ENCODE assay signal across 1 cellular context in genomic region chr13:28408235-28408848, GRCh38.
A peak's percentile ranks its signal among the peaks of the same experiment; 100 is the strongest.
TF ChIP-seq lines count a peak whose summit lies in the region.

No MANE protein-coding gene starts in this region.

TF ChIP-seq in K562, 482 proteins besides CTCF, POLR2A, EP300 and RAD21 (continued from another document and continues in another):
- no peak for TF ChIP-seq CBX2 (IDR thresholded peaks at IDR 0.05; ENCODE audit: insufficient read depth, low read length, poor library complexity, severe bottlenecking)
- peak; percentile 97 for TF ChIP-seq ETV5 (CRISPR knock-in tag; IDR thresholded peaks at IDR 0.05; ENCODE audit: low read depth)
- TF ChIP-seq L3MBTL2 (IDR thresholded peaks at IDR 0.05) = 0 out of 2 replicates have a peak, but pooled peaks have one; percentile 40
- TF ChIP-seq, protein P1, sequence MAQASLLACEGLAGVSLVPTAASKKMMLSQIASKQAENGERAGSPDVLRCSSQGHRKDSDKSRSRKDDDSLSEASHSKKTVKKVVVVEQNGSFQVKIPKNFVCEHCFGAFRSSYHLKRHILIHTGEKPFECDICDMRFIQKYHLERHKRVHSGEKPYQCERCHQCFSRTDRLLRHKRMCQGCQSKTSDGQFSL (CRISPR knock-in tag; IDR thresholded peaks at IDR 0.05) = no peak
- TF ChIP-seq, protein P1 (tag; IDR thresholded peaks at IDR 0.05) = peak in 1 of 2 experiments; percentile 49; a peak in 1 of 4 replicates
- no peak for TF ChIP-seq SIRT6 (IDR thresholded peaks at IDR 0.05; ENCODE audit: low read depth, low read length)
- no peak for TF ChIP-seq KLF13 (tag; IDR thresholded peaks at IDR 0.05; ENCODE audit: borderline replicate concordance, low read depth)
- TF ChIP-seq, protein P2, sequence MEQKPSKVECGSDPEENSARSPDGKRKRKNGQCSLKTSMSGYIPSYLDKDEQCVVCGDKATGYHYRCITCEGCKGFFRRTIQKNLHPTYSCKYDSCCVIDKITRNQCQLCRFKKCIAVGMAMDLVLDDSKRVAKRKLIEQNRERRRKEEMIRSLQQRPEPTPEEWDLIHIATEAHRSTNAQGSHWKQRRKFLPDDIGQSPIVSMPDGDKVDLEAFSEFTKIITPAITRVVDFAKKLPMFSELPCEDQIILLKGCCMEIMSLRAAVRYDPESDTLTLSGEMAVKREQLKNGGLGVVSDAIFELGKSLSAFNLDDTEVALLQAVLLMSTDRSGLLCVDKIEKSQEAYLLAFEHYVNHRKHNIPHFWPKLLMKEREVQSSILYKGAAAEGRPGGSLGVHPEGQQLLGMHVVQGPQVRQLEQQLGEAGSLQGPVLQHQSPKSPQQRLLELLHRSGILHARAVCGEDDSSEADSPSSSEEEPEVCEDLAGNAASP (IDR thresholded peaks at IDR 0.05) = peak; percentile 82
- peak; percentile 94 for TF ChIP-seq MTA2 (IDR thresholded peaks at IDR 0.05; ENCODE audit: low read depth)
- peak; percentile 54; the same call in 1 of the 2 replicates for TF ChIP-seq AFF4 (CRISPR knock-in tag; IDR thresholded peaks at IDR 0.05)
- no peak for TF ChIP-seq MXI1 (IDR thresholded peaks at IDR 0.05; ENCODE audit: low read depth, low read length)
- TF ChIP-seq EWSR1 (IDR thresholded peaks at IDR 0.05; ENCODE audit: borderline replicate concordance, low read depth, partially characterized antibody) = no peak
- TF ChIP-seq, protein P3, sequence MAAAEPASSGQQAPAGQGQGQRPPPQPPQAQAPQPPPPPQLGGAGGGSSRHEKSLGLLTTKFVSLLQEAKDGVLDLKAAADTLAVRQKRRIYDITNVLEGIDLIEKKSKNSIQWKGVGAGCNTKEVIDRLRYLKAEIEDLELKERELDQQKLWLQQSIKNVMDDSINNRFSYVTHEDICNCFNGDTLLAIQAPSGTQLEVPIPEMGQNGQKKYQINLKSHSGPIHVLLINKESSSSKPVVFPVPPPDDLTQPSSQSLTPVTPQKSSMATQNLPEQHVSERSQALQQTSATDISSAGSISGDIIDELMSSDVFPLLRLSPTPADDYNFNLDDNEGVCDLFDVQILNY (CRISPR knock-in tag; IDR thresholded peaks at IDR 0.05) = no peak
- TF ChIP-seq ZBTB1 (CRISPR knock-in tag; IDR thresholded peaks at IDR 0.05; ENCODE audit: borderline replicate concordance, low read depth) = no peak
- TF ChIP-seq CHD4 (IDR thresholded peaks at IDR 0.05; ENCODE audit: insufficient read depth, insufficient replicate concordance, low read depth, low read length, poor library complexity, severe bottlenecking) = no peak
- TF ChIP-seq MAFK (IDR thresholded peaks at IDR 0.05; ENCODE audit: low read length) = no peak; the same call in 1 of the 2 replicates
- TF ChIP-seq, protein P4, sequence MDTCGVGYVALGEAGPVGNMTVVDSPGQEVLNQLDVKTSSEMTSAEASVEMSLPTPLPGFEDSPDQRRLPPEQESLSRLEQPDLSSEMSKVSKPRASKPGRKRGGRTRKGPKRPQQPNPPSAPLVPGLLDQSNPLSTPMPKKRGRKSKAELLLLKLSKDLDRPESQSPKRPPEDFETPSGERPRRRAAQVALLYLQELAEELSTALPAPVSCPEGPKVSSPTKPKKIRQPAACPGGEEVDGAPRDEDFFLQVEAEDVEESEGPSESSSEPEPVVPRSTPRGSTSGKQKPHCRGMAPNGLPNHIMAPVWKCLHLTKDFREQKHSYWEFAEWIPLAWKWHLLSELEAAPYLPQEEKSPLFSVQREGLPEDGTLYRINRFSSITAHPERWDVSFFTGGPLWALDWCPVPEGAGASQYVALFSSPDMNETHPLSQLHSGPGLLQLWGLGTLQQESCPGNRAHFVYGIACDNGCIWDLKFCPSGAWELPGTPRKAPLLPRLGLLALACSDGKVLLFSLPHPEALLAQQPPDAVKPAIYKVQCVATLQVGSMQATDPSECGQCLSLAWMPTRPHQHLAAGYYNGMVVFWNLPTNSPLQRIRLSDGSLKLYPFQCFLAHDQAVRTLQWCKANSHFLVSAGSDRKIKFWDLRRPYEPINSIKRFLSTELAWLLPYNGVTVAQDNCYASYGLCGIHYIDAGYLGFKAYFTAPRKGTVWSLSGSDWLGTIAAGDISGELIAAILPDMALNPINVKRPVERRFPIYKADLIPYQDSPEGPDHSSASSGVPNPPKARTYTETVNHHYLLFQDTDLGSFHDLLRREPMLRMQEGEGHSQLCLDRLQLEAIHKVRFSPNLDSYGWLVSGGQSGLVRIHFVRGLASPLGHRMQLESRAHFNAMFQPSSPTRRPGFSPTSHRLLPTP (IDR thresholded peaks at IDR 0.05; ENCODE audit: borderline replicate concordance, extremely low read depth, insufficient read length) = no peak
- TF ChIP-seq PHTF2 (CRISPR knock-in tag; IDR thresholded peaks at IDR 0.05) = no peak
- peak; percentile 85 for TF ChIP-seq STAT5A (IDR thresholded peaks at IDR 0.05; ENCODE audit: borderline replicate concordance, low read length)
- TF ChIP-seq HLTF (IDR thresholded peaks at IDR 0.05) = peak; percentile 74; the same call in 1 of the 2 replicates
- peak; percentile 97 for TF ChIP-seq RNF2 (IDR thresholded peaks at IDR 0.05)
- peak; percentile 80; the same call in 1 of the 2 replicates for TF ChIP-seq MYNN (IDR thresholded peaks at IDR 0.05)
- TF ChIP-seq MYNN (CRISPR knock-in tag; IDR thresholded peaks at IDR 0.05) = no peak
- 0 out of 2 replicates have a peak, but pooled peaks have one; percentile 46 for TF ChIP-seq EP400 (IDR thresholded peaks at IDR 0.05)
- peak; percentile 93 to 99 for TF ChIP-seq RCOR1 (IDR thresholded peaks at IDR 0.05; ENCODE audit: borderline replicate concordance in 1 of 2, low read depth in 2 of 2, low read length in 2 of 2)
- peak; percentile 95 for TF ChIP-seq CBFA2T2 (conservative IDR thresholded peaks at IDR 0.05)
- TF ChIP-seq FOXK2 (conservative IDR thresholded peaks at IDR 0.05 in 1 of 2, IDR thresholded peaks at IDR 0.05 in 1 of 2; ENCODE audit: low read depth in 2 of 2) = peak; percentile 70 to 77
- peak; percentile 77; the same call in 1 of the 2 replicates for TF ChIP-seq MTA3 (IDR thresholded peaks at IDR 0.05; ENCODE audit: borderline replicate concordance)
- no peak for TF ChIP-seq NFE2 (IDR thresholded peaks at IDR 0.05; ENCODE audit: low read depth)
- TF ChIP-seq OTX1 (CRISPR knock-in tag; IDR thresholded peaks at IDR 0.05) = no peak
- no peak for TF ChIP-seq POLR2B (IDR thresholded peaks at IDR 0.05; ENCODE audit: low read depth, partially characterized antibody)
- TF ChIP-seq ZC3H4 (CRISPR knock-in tag; IDR thresholded peaks at IDR 0.05; ENCODE audit: borderline replicate concordance) = no peak
- TF ChIP-seq ETV6 (IDR thresholded peaks at IDR 0.05; ENCODE audit: borderline replicate concordance in 1 of 2, low read depth in 2 of 2, low read length in 1 of 2) = peak; percentile 81 to 94; a peak in 3 of 4 replicates
- TF ChIP-seq ETV6 (CRISPR knock-in tag; IDR thresholded peaks at IDR 0.05; ENCODE audit: borderline replicate concordance) = no peak
- no peak for TF ChIP-seq ZNF431 (CRISPR knock-in tag; IDR thresholded peaks at IDR 0.05)
- TF ChIP-seq, protein P5, sequence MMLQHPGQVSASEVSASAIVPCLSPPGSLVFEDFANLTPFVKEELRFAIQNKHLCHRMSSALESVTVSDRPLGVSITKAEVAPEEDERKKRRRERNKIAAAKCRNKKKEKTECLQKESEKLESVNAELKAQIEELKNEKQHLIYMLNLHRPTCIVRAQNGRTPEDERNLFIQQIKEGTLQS (IDR thresholded peaks at IDR 0.05) = no peak; the same call in 1 of the 2 replicates
- TF ChIP-seq, protein P5 (CRISPR knock-in tag; conservative IDR thresholded peaks at IDR 0.05) = no peak
- TF ChIP-seq CCNT2 (IDR thresholded peaks at IDR 0.05; ENCODE audit: borderline replicate concordance, extremely low read depth, insufficient read length, low read depth, low read length) = peak; percentile 99
- peak; percentile 83; the same call in 1 of the 2 replicates for TF ChIP-seq ZBED1 (IDR thresholded peaks at IDR 0.05)
- TF ChIP-seq E2F8 (IDR thresholded peaks at IDR 0.05; ENCODE audit: low read depth, partially characterized antibody) = peak; percentile 31
- no peak for TF ChIP-seq ATF1 (CRISPR knock-in tag; IDR thresholded peaks at IDR 0.05)
- peak; percentile 82 for TF ChIP-seq ATF1 (tag; IDR thresholded peaks at IDR 0.05)
- peak; percentile 76 for TF ChIP-seq JUND (IDR thresholded peaks at IDR 0.05; ENCODE audit: borderline replicate concordance, low read depth, low read length)
- peak; percentile 19; the same call in 1 of the 3 replicates for TF ChIP-seq JUND (tag; IDR thresholded peaks at IDR 0.05; ENCODE audit: borderline replicate concordance, low read depth, low read length)
- TF ChIP-seq KLF16 (IDR thresholded peaks at IDR 0.05) = peak; percentile 92
- no peak for TF ChIP-seq CREB3 (tag; conservative IDR thresholded peaks at IDR 0.05; ENCODE audit: low read depth)
- peak; percentile 97 for TF ChIP-seq HMGN3 (IDR thresholded peaks at IDR 0.05; ENCODE audit: borderline replicate concordance, extremely low read depth, insufficient read length, low read depth, low read length)
- no peak for TF ChIP-seq ELF2 (CRISPR knock-in tag; IDR thresholded peaks at IDR 0.05)
- no peak for TF ChIP-seq NFIX (CRISPR knock-in tag; IDR thresholded peaks at IDR 0.05; ENCODE audit: low read depth)
- TF ChIP-seq CBX3 (IDR thresholded peaks at IDR 0.05; ENCODE audit: borderline replicate concordance in 1 of 2, low read length in 2 of 2) = peak in 1 of 2 experiments; percentile 50; a peak in 2 of 3 replicates
- no peak for TF ChIP-seq CCAR2 (IDR thresholded peaks at IDR 0.05; ENCODE audit: low read depth, low read length)
- TF ChIP-seq, protein P6, sequence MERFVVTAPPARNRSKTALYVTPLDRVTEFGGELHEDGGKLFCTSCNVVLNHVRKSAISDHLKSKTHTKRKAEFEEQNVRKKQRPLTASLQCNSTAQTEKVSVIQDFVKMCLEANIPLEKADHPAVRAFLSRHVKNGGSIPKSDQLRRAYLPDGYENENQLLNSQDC (CRISPR knock-in tag; IDR thresholded peaks at IDR 0.05) = no peak
- TF ChIP-seq SIN3A (IDR thresholded peaks at IDR 0.05; ENCODE audit: borderline replicate concordance in 2 of 2, control insufficient read depth in 1 of 2, low read depth in 2 of 2, low read length in 2 of 2) = no peak
- TF ChIP-seq GATA2 (CRISPR knock-in tag; IDR thresholded peaks at IDR 0.05) = peak; percentile 96
- no peak for TF ChIP-seq TAF7 (tag; IDR thresholded peaks at IDR 0.05)
- no peak for TF ChIP-seq ZBTB17 (CRISPR knock-in tag; IDR thresholded peaks at IDR 0.05)
- TF ChIP-seq SNRNP70 (optimal IDR thresholded peaks at IDR 0.05; ENCODE audit: low read depth, low read length) = no peak
- no peak for TF ChIP-seq SREBF2 (CRISPR knock-in tag; IDR thresholded peaks at IDR 0.05)
